18 cellular contexts compared by ENCODE assay signal in the genomic region with DNA sequence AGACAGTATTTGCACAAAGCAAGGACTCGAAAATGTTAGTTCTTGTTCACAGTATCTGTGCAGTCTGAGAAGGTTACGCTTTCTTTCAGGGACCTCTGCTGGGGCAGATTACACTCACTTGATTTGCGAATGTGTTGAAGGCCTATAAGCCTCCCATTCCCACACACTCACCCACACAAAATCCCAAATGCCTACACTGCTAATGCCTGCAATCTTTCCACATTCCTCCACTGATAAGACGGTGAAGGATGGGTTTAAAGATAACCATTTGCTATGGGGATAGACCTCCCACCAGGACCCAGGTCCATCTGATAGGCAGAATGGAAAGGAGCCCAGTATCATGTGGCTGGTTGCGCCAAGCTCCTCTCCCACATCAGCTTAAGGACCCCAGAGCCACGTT.
"Had no signal": no experiment of that assay in that cellular context is flagged by ENCODE, and none has a peak within 500 bp of the region (broad histone marks: within the 10 kb centered on the region; RNA-seq: fewer than 3 reads in every experiment).

No MANE protein-coding gene starts in this region.

- FAIRE-seq: small intestine, urothelium cell line had no signal

- H3K27me3 Mint-ChIP-seq: activated CD4-positive, alpha-beta memory T cell treated with anti-CD3 and anti-CD28 coated beads for 36 hours; activated naive CD8-positive, alpha-beta T cell treated with anti-CD3 and anti-CD28 coated beads for 36 hours; T-helper 17 cell had no signal

- H3K9me3 ChIP-seq: mucosa of descending colon had no signal

- ATAC-seq: mucosa of descending colon, sciatic nerve, T-helper 17 cell had no signal

- DNase-seq: activated CD4-positive, alpha-beta memory T cell treated with anti-CD3 and anti-CD28 coated beads for 36 hours; activated CD4-positive, alpha-beta T cell treated with anti-CD3 and anti-CD28 coated beads for 48 hours; activated naive CD4-positive, alpha-beta T cell treated with Interleukin-2 at 50 U/mL for 16 hours; activated naive CD8-positive, alpha-beta T cell treated with anti-CD3 and anti-CD28 coated beads for 36 hours; activated T-cell treated with anti-CD3 and anti-CD28 coated beads, Interleukin-2, amount 50 U/mL, for 48 hours; amniotic stem cell; cerebellar nuclear complex; cortex of kidney; mucosa of descending colon; small intestine; stimulated activated CD4-positive, alpha-beta T cell treated with anti-CD3 and anti-CD28 coated beads, Interleukin-15, amount 100 ng/mL, for 24 hours; stimulated activated naive CD4-positive, alpha-beta T cell; SW 1271; T-helper 17 cell had no signal

- H3K27ac ChIP-seq: epithelial cell of prostate had no signal

- H3K27ac Mint-ChIP-seq: activated CD4-positive, alpha-beta memory T cell treated with anti-CD3 and anti-CD28 coated beads for 36 hours; activated naive CD8-positive, alpha-beta T cell treated with anti-CD3 and anti-CD28 coated beads for 36 hours; memory B cell; T-helper 17 cell had no signal

- H3K4me1 Mint-ChIP-seq: activated naive CD8-positive, alpha-beta T cell treated with anti-CD3 and anti-CD28 coated beads for 36 hours; memory B cell; T-helper 17 cell had no signal

- H3K4me3 Mint-ChIP-seq: activated CD4-positive, alpha-beta memory T cell treated with anti-CD3 and anti-CD28 coated beads for 36 hours; activated naive CD8-positive, alpha-beta T cell treated with anti-CD3 and anti-CD28 coated beads for 36 hours; memory B cell; T-helper 17 cell had no signal

- H3K36me3 Mint-ChIP-seq: activated CD4-positive, alpha-beta memory T cell treated with anti-CD3 and anti-CD28 coated beads for 36 hours; activated naive CD8-positive, alpha-beta T cell treated with anti-CD3 and anti-CD28 coated beads for 36 hours; memory B cell had no signal

- H3K4me3 ChIP-seq: mucosa of descending colon had no signal
